In genomic region chr4:10048931-10049655, GRCh38 we compare ENCODE assay signal across 21 cellular contexts. TPM values are rescaled to one million over a fixed set of nuclear protein-coding genes. Genes with fewer than 3 reads are reported as not detected.
"Had no signal": no experiment of that assay in that cellular context is flagged by ENCODE, and none has a peak within 500 bp of the region (broad histone marks: within the 10 kb centered on the region; RNA-seq: fewer than 3 reads in every experiment).

No MANE protein-coding gene starts in this region.

- DNase-seq: activated CD4-positive, alpha-beta T cell treated with anti-CD3 and anti-CD28 coated beads for 1 hour; activated CD4-positive, alpha-beta T cell treated with anti-CD3 and anti-CD28 coated beads, Interleukin-2, amount 50 U/mL, for 48 hours; activated T-cell treated with anti-CD3 and anti-CD28 coated beads, Interleukin-2, amount 50 U/mL, for 24 hours; adrenal gland; central memory CD4-positive, alpha-beta T cell; colonic mucosa; foreskin fibroblast; glutamatergic neuron; left cardiac atrium; lower lobe of right lung; right cardiac atrium; SK-N-SH; stimulated activated CD4-positive, alpha-beta T cell treated with anti-CD3 and anti-CD28 coated beads, Interleukin-4, amount 100 ng/mL, for 24 hours; stimulated activated naive CD4-positive, alpha-beta T cell; T-helper 1 cell had no signal

- H3K27me3 ChIP-seq: adrenal gland, colonic mucosa, tibial nerve had no signal

- H3K9me3 ChIP-seq: adrenal gland, colonic mucosa, lower lobe of right lung, SK-N-SH, tibial nerve had no signal

- H3K27me3 Mint-ChIP-seq: activated naive CD4-positive, alpha-beta T cell treated with anti-CD3 and anti-CD28 coated beads, Interleukin-2, amount 50 U/mL, for 24 hours; activated T-cell treated with anti-CD3 and anti-CD28 coated beads, Interleukin-2, amount 50 U/mL, for 24 hours; natural killer cell treated with Interleukin-12 subunit alpha and Interleukin-12 subunit beta and Interleukin-15 and Interleukin-18, amount 100 ng/mL, for 72 hours had no signal

- H3K27ac Mint-ChIP-seq: activated naive CD4-positive, alpha-beta T cell treated with anti-CD3 and anti-CD28 coated beads, Interleukin-2, amount 50 U/mL, for 24 hours; activated T-cell treated with anti-CD3 and anti-CD28 coated beads, Interleukin-2, amount 50 U/mL, for 24 hours; natural killer cell treated with Interleukin-12 subunit alpha and Interleukin-12 subunit beta and Interleukin-15 and Interleukin-18, amount 100 ng/mL, for 72 hours; progenitor cell of endocrine pancreas had no signal

- H3K27ac ChIP-seq: adrenal gland, colonic mucosa, lower lobe of right lung, tibial nerve, VCaP had no signal

- ATAC-seq: left cardiac atrium; lower lobe of right lung; natural killer cell treated with Interleukin-12 subunit alpha and Interleukin-12 subunit beta and Interleukin-15 and Interleukin-18, amount 100 ng/mL, for 72 hours; right cardiac atrium had no signal

- H3K4me3 ChIP-seq: adrenal gland, colonic mucosa, lower lobe of right lung, skin epidermis, tibial nerve had no signal

- H3K36me3 ChIP-seq: adrenal gland, colonic mucosa, lower lobe of right lung, tibial nerve had no signal

- H3K4me2 ChIP-seq: SK-N-SH had no signal

- H3K9ac ChIP-seq: SK-N-SH had no signal

- H3K9me3 Mint-ChIP-seq: activated T-cell treated with anti-CD3 and anti-CD28 coated beads, Interleukin-2, amount 50 U/mL, for 24 hours had no signal

- H3K4me1 ChIP-seq: adrenal gland, colonic mucosa, lower lobe of right lung had no signal

- H3K4me3 Mint-ChIP-seq: activated naive CD4-positive, alpha-beta T cell treated with anti-CD3 and anti-CD28 coated beads, Interleukin-2, amount 50 U/mL, for 24 hours; activated T-cell treated with anti-CD3 and anti-CD28 coated beads, Interleukin-2, amount 50 U/mL, for 24 hours; natural killer cell treated with Interleukin-12 subunit alpha and Interleukin-12 subunit beta and Interleukin-15 and Interleukin-18, amount 100 ng/mL, for 72 hours had no signal

RNA-seq across cellular contexts. Expression of gene SLC2A9, which starts 27.8 kb away (rescaled TPM):
- polyA plus RNA-seq: SK-N-SH had no signal
